32 cellular contexts compared by ENCODE assay signal in genomic region chr17:39125143-39125875, GRCh38. TPM values are rescaled to one million over a fixed set of nuclear protein-coding genes. Genes with fewer than 3 reads are reported as not detected.
"Had no signal": no experiment of that assay in that cellular context is flagged by ENCODE, and none has a peak within 500 bp of the region (broad histone marks: within the 10 kb centered on the region; RNA-seq: fewer than 3 reads in every experiment).

No MANE protein-coding gene starts in this region.

- H3K27me3 ChIP-seq: body of pancreas, esophagus muscularis mucosa had no signal

- H3K27ac ChIP-seq: body of pancreas, esophagus muscularis mucosa had no signal

- ATAC-seq: activated CD4-positive, alpha-beta T cell treated with anti-CD3 and anti-CD28 coated beads for 36 hours; activated CD8-positive, alpha-beta memory T cell treated with anti-CD3 and anti-CD28 coated beads, Interleukin-2, amount 10 ng/mL, durations not matched to agents 7 days and 5 days; activated CD8-positive, alpha-beta T cell treated with anti-CD3 and anti-CD28 coated beads, Interleukin-2, amount 10 ng/mL, durations not matched to agents 7 days and 5 days; body of pancreas; effector memory CD8-positive, alpha-beta T cell; T-helper 17 cell had no signal

- H3K4me1 ChIP-seq: body of pancreas, esophagus muscularis mucosa had no signal

- FAIRE-seq: colon had no signal

- H3K4me3 ChIP-seq: body of pancreas, esophagus muscularis mucosa had no signal

- H3K9me3 ChIP-seq: body of pancreas, esophagus muscularis mucosa had no signal

- DNase-seq: activated CD4-positive, alpha-beta memory T cell treated with anti-CD3 and anti-CD28 coated beads for 36 hours; activated CD4-positive, alpha-beta T cell treated with anti-CD3 and anti-CD28 coated beads for 36 hours; activated CD4-positive, alpha-beta T cell treated with anti-CD3 and anti-CD28 coated beads, Interleukin-2, amount 10 ng/mL, durations not matched to agents 24 days and 14 days; activated CD4-positive, CD25-positive, alpha-beta regulatory T cell; activated CD4-positive, CD25-positive, alpha-beta regulatory T cell treated with anti-CD3 and anti-CD28 coated beads, Interleukin-2, amount 50 U/mL, for 72 hours; activated CD8-positive, alpha-beta memory T cell treated with anti-CD3 and anti-CD28 coated beads, Interleukin-2, amount 10 ng/mL, durations not matched to agents 7 days and 5 days; activated CD8-positive, alpha-beta memory T cell treated with anti-CD3 and anti-CD28 coated beads, Interleukin-2, amount 50 U/mL, for 4 hours; activated CD8-positive, alpha-beta T cell treated with anti-CD3 and anti-CD28 coated beads, Interleukin-2, amount 10 ng/mL, durations not matched to agents 7 days and 5 days; activated effector memory CD4-positive, alpha-beta T cell treated with anti-CD3 and anti-CD28 coated beads, Interleukin-2, amount 50 U/mL, for 16 hours; activated naive CD4-positive, alpha-beta T cell treated with anti-CD3 and anti-CD28 coated beads for 36 hours; activated T-cell treated with anti-CD3 and anti-CD28 coated beads, Interleukin-2, amount 50 U/mL, for 1 hour; activated T-cell treated with anti-CD3 and anti-CD28 coated beads, Interleukin-2, amount 50 U/mL, for 48 hours; amniotic stem cell; anterior cingulate cortex; body of pancreas; caudate nucleus; cortex of kidney; dermis blood vessel endothelial cell; effector CD4-positive, alpha-beta T cell; effector memory CD8-positive, alpha-beta T cell; erythroblast; foreskin melanocyte; head of caudate nucleus; T-helper 1 cell; T-helper 17 cell; T1000 had no signal

- H3K36me3 ChIP-seq: esophagus muscularis mucosa had no signal

RNA-seq across cellular contexts. Expression of gene PLXDC1, which starts 26.1 kb away (rescaled TPM):
- total RNA-seq: dermis blood vessel endothelial cell had no signal

RNA-seq across cellular contexts. Expression of gene ARL5C, which starts 40.7 kb away (rescaled TPM):
- total RNA-seq: activated CD4-positive, alpha-beta memory T cell treated with anti-CD3 and anti-CD28 coated beads for 36 hours; activated CD4-positive, alpha-beta T cell treated with anti-CD3 and anti-CD28 coated beads for 36 hours; activated CD4-positive, alpha-beta T cell treated with anti-CD3 and anti-CD28 coated beads, Interleukin-2, amount 10 ng/mL, durations not matched to agents 24 days and 14 days; activated CD8-positive, alpha-beta memory T cell treated with anti-CD3 and anti-CD28 coated beads for 36 hours; activated CD8-positive, alpha-beta T cell treated with anti-CD3 and anti-CD28 coated beads, Interleukin-2, amount 10 ng/mL, durations not matched to agents 7 days and 5 days; activated naive CD4-positive, alpha-beta T cell treated with anti-CD3 and anti-CD28 coated beads for 36 hours; activated T-helper 1 cell treated with anti-CD3 and anti-CD28 coated beads, Interleukin-12 subunit alpha, Interleukin-12 subunit beta, Interleukin-2, Interleukin-4 antibody, amounts not matched to agents 30 ng/mL and 10 ng/mL and 1 ng/mL, durations not matched to agents 14 hours and 24 hours and 36 hours; dermis blood vessel endothelial cell; fibroblast of lung; fibroblast of villous mesenchyme; T-helper 17 cell had no signal
- polyA plus RNA-seq: fibroblast of lung had no signal
